In genomic region chr1:191174298-191174697, GRCh38 we compare ENCODE assay signal across 9 cellular contexts.
A peak's percentile ranks its signal among the peaks of the same experiment; 100 is the strongest.
DNase-seq lines count a peak whose midpoint lies in the region; ATAC-seq and TF ChIP-seq lines count a peak whose summit lies in the region.
"Had no signal": no experiment of that assay in that cellular context is flagged by ENCODE, and none has a peak within 500 bp of the region (broad histone marks: within the 10 kb centered on the region; RNA-seq: fewer than 3 reads in every experiment).

No MANE protein-coding gene starts in this region.

- no peaks in the 10 kb centered on the region for H3K4me1 Mint-ChIP-seq in stimulated activated effector memory CD8-positive, alpha-beta T cell treated with anti-CD3 and anti-CD28 coated beads, Interleukin-12 subunit alpha, Interleukin-12 subunit beta, amount 100 ng/mL, for 72 hours

- H3K79me2 ChIP-seq in PC-9 (ENCODE audit: low read depth) = no peaks in the 10 kb centered on the region

- H3K4me3 Mint-ChIP-seq in stimulated activated effector memory CD8-positive, alpha-beta T cell treated with anti-CD3 and anti-CD28 coated beads, Interleukin-12 subunit alpha, Interleukin-12 subunit beta, amount 100 ng/mL, for 72 hours = no peak overlapping the region

- no peaks in the 10 kb centered on the region for H3K36me3 ChIP-seq in BLaER1 treated with 17β-estradiol and CSF1 and Interleukin-3, amounts not matched to agents 10 nM and 100 nM
- no peaks in the 10 kb centered on the region for H3K36me3 ChIP-seq in PC-9 (ENCODE audit: low read depth)

- no peaks in the 10 kb centered on the region for H3K27me3 ChIP-seq in BLaER1 treated with 17β-estradiol and CSF1 and Interleukin-3, amounts not matched to agents 10 nM and 100 nM
- H3K27me3 ChIP-seq in PC-9 (ENCODE audit: insufficient read depth, low read depth) = no peaks in the 10 kb centered on the region

- no peaks in the 10 kb centered on the region for H3F3A ChIP-seq in PC-9 (ENCODE audit: insufficient read depth, low read depth)

- no peaks in the 10 kb centered on the region for H3K36me3 Mint-ChIP-seq in stimulated activated effector memory CD8-positive, alpha-beta T cell treated with anti-CD3 and anti-CD28 coated beads, Interleukin-12 subunit alpha, Interleukin-12 subunit beta, amount 100 ng/mL, for 72 hours

- ATAC-seq in GM19397 (IDR thresholded peaks at IDR 0.05; ENCODE audit: unreplicated experiment) (peak; percentile 98), HG03097 (IDR thresholded peaks at IDR 0.05; ENCODE audit: low FRiP score, unreplicated experiment) (peak; percentile 99)
- no peak for ATAC-seq in stimulated activated effector memory CD8-positive, alpha-beta T cell treated with anti-CD3 and anti-CD28 coated beads, Interleukin-12 subunit alpha, Interleukin-12 subunit beta, amount 100 ng/mL, for 72 hours

- no TSS peak for BruUV-seq in PC-9 (replicated peaks; lab: Mats Ljungman, UMichigan)

- POLR2A ChIA-PET in PC-9 (lab: Charles Lee; ENCODE audit: unreplicated experiment) = no interaction called here

- no peaks in the 10 kb centered on the region for H4K20me1 ChIP-seq in BLaER1 treated with 17β-estradiol and CSF1 and Interleukin-3, amounts not matched to agents 10 nM and 100 nM
- no peaks in the 10 kb centered on the region for H4K20me1 ChIP-seq in PC-9 (ENCODE audit: insufficient read depth)

- H3K27ac ChIP-seq in BLaER1 treated with 17β-estradiol and CSF1 and Interleukin-3, amounts not matched to agents 10 nM and 100 nM = peak overlapping the region in 10 of 11 experiments; percentile 27 to 65 (median 46); a peak in 16 of 22 replicates
- H3K27ac ChIP-seq in PC-9 = no peak overlapping the region

- CTCF ChIA-PET in PC-9 (lab: Charles Lee) = no interaction called here

- H2AFZ ChIP-seq in PC-9 = peak overlapping the region; percentile 55; the same call in 1 of the 2 replicates

- H3K27ac Mint-ChIP-seq in stimulated activated effector memory CD8-positive, alpha-beta T cell treated with anti-CD3 and anti-CD28 coated beads, Interleukin-12 subunit alpha, Interleukin-12 subunit beta, amount 100 ng/mL, for 72 hours = no peak overlapping the region

- H3K4me1 ChIP-seq in BLaER1 treated with 17β-estradiol and CSF1 and Interleukin-3, amounts not matched to agents 10 nM and 100 nM = peaks cover 0 to 32% (median 8%) of the 10 kb centered on the region in 10 experiments; a peak in 12 of 20 replicates
- H3K4me1 ChIP-seq in PC-9 (replicated peaks; ENCODE audit: insufficient read depth) = no peaks in the 10 kb centered on the region

- TF ChIP-seq CTCF in PC-9 (conservative IDR thresholded peaks at IDR 0.05) = no peak

- H3K9ac ChIP-seq in BLaER1 treated with 17β-estradiol and CSF1 and Interleukin-3, amounts not matched to agents 10 nM and 100 nM = no peak overlapping the region

- H3K4me3 ChIP-seq in BLaER1 treated with 17β-estradiol and CSF1 and Interleukin-3, amounts not matched to agents 10 nM and 100 nM = peak overlapping the region in 1 of 10 experiments; percentile 33; a peak in 1 of 20 replicates
- H3K4me3 ChIP-seq in PC-9 = no peak overlapping the region

- H3K4me2 ChIP-seq in BLaER1 treated with 17β-estradiol and CSF1 and Interleukin-3, amounts not matched to agents 10 nM and 100 nM = peak overlapping the region; percentile 11 to 70 (median 42); a peak in 18 of 22 replicates
- H3K4me2 ChIP-seq in PC-9 = peak overlapping the region; percentile 28

- intact Hi-C loops in PC-9 (cut with micrococcal nuclease; ENCODE audit: unreplicated experiment) = no loop called here

- H3K9me3 Mint-ChIP-seq in stimulated activated effector memory CD8-positive, alpha-beta T cell treated with anti-CD3 and anti-CD28 coated beads, Interleukin-12 subunit alpha, Interleukin-12 subunit beta, amount 100 ng/mL, for 72 hours = peaks cover 11% of the 10 kb centered on the region

- no peaks in the 10 kb centered on the region for H3K9me2 ChIP-seq in PC-9 (ENCODE audit: insufficient read depth)

- DNase-seq in PC-9 = no peak
- no peak for DNase-seq in GDM1 (lab: John Stamatoyannopoulos, UW)
- no peak for DNase-seq in stimulated activated effector memory CD8-positive, alpha-beta T cell treated with anti-CD3 and anti-CD28 coated beads, Interleukin-12 subunit alpha, Interleukin-12 subunit beta, amount 100 ng/mL, for 72 hours (ENCODE audit: low spot score in 2 of 2)
- no peak for DNase-seq in retina
- no peak for DNase-seq in activated effector memory CD4-positive, alpha-beta T cell treated with Interleukin-2 at 50 U/mL for 16 hours
- DNase-seq: NCI-H1694 treated with DMSO at 0.1 percent for 48 hours had no signal

- H3K9me3 ChIP-seq in BLaER1 treated with 17β-estradiol and CSF1 and Interleukin-3, amounts not matched to agents 10 nM and 100 nM (replicated peaks in 1 of 11) = no peaks in the 10 kb centered on the region
- no peaks in the 10 kb centered on the region for H3K9me3 ChIP-seq in PC-9 (ENCODE audit: insufficient read depth, low read depth)
